In the genomic region with DNA sequence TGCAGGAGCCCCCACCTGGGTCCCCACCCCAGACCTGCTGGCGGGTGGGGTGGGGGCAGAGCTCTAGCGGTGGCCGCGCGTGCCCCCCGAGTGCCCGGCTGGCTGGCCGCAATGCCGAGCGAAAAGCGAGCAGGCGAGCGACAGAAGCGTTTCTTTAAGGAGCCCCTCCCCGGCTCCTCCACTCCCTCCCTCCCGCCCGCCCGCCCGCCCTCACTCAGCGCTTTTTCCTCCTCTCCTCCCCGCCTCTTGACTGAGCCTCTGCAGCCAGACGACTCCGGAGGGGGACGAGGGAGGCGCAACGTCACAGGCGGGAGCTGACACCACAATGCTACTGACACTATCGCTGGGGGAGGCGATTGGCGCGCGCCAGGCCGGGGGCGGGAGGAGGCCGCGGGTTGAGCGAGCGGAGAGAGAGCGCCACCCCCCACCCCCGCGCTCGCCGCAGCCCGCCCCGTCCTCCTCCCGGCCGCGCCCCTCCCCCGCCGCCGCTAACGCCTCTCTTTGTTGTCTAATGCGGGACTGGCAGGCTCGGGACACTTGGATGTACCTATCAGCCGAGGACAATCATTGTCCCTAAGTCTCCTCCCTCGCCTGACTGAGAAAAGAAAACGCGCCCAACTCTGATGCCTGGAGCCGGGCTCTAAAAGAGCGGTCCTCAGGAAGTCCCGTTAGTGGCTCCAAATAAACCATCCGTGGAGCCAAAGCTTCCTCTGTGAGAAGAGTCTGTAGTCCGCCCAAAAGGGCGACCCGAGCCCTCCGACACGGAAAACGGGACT, we compare ENCODE assay signal across 8 cellular contexts. TPM values are rescaled to one million over a fixed set of nuclear protein-coding genes. Genes with fewer than 3 reads are reported as not detected.
DNase-seq lines count a peak whose midpoint lies in the region; ATAC-seq lines count a peak whose summit lies in the region.

A gene (minus strand): TSS at position 127 of the 776 bp plus-strand sequence. CDS start 313 bp downstream, outside the sequence.

- DNase-seq in CMK (ENCODE audit: low read depth) (peak; percentile 97), NT2/D1 (ENCODE audit: low read depth, low spot score) (peak; percentile 96), mesenteric fat pad (ENCODE audit: low spot score) (peak; percentile 95)
- peak; percentile 79 for DNase-seq in activated CD8-positive, alpha-beta memory T cell treated with anti-CD3 and anti-CD28 coated beads, Interleukin-2, amount 50 U/mL, for 24 hours (ENCODE audit: extremely low read depth)
- peak; percentile 82 for DNase-seq in stimulated activated CD8-positive, alpha-beta memory T cell treated with anti-CD3 and anti-CD28 coated beads, Interleukin-12 subunit alpha, Interleukin-12 subunit beta, amount 100 ng/mL, for 4 hours (ENCODE audit: low read depth)

- H3K4me3 ChIP-seq in HUES48 (ENCODE audit: low read depth, low read length) (peak within 1 kb of the TSS; percentile 87), NT2/D1 (ENCODE audit: insufficient read length, low read depth) (peak within 1 kb of the TSS; percentile 81), endocrine pancreas (ENCODE audit: control insufficient read depth, insufficient read depth, low read length) (peak within 1 kb of the TSS; percentile 34)

- H3K27ac ChIP-seq in HUES48 (ENCODE audit: low read depth, low read length) = peak within 1 kb of the TSS; percentile 96

- peak within 1 kb of the TSS; percentile 60 for H3K9ac ChIP-seq in HUES48 (ENCODE audit: low read depth, low read length)
- peak within 1 kb of the TSS; percentile 89 for H3K9ac ChIP-seq in NT2/D1 (ENCODE audit: insufficient read length, low read depth)
- H3K9ac ChIP-seq in endocrine pancreas (ENCODE audit: control insufficient read depth, insufficient read depth, low read length) = peak within 1 kb of the TSS; percentile 96

- H3K36me3 ChIP-seq in HUES48 (ENCODE audit: control insufficient read depth, insufficient read depth, low read length) (no peaks in the 10 kb centered on the region; the same call in 1 of the 2 replicates), NT2/D1 (ENCODE audit: insufficient read depth, insufficient read length, low read length) (peaks cover 26% of the 10 kb centered on the region), endocrine pancreas (ENCODE audit: control insufficient read depth, insufficient read depth, low read length) (no peaks in the 10 kb centered on the region)

- H3K4me1 ChIP-seq in HUES48 (ENCODE audit: control insufficient read depth, insufficient read depth, low read length) (peaks cover 9% of the 10 kb centered on the region), NT2/D1 (ENCODE audit: insufficient read depth, insufficient read length) (peaks cover 8% of the 10 kb centered on the region), endocrine pancreas (ENCODE audit: control insufficient read depth, insufficient read depth, low read length) (no peaks in the 10 kb centered on the region)

- peaks cover 55% of the 10 kb centered on the region for H3K27me3 ChIP-seq in HUES48 (ENCODE audit: control insufficient read depth, insufficient read depth, low read length)
- peaks cover 15% of the 10 kb centered on the region for H3K27me3 ChIP-seq in NT2/D1 (ENCODE audit: insufficient read depth, insufficient read length)
- no peaks in the 10 kb centered on the region for H3K27me3 ChIP-seq in endocrine pancreas (ENCODE audit: control insufficient read depth, insufficient read depth, low read length)

- peak; percentile 73 for ATAC-seq in GM21447 (IDR thresholded peaks at IDR 0.05; ENCODE audit: unreplicated experiment)

- H3K9me3 ChIP-seq in HUES48 (ENCODE audit: control insufficient read depth, insufficient read depth, low read length) (no peaks in the 10 kb centered on the region), NT2/D1 (ENCODE audit: insufficient read depth, low read length) (no peaks in the 10 kb centered on the region), endocrine pancreas (ENCODE audit: control insufficient read depth, low read length) (no peaks in the 10 kb centered on the region)

RNA-seq across cellular contexts. Expression of the gene that starts here (rescaled TPM):
- total RNA-seq in mesenteric fat pad = 1.0 TPM

Comparison
In these comparisons a context has a peak if more than half of its experiments do, and no peak if none do; other contexts are left out.
1. Peak in every context shown above with its lines: DNase-seq, ATAC-seq, H3K4me3 ChIP-seq and H3K27ac ChIP-seq.
2. H3K4me3 ChIP-seq: peak in every context shown above with its lines; median percentile 87 in HUES48; 81 in NT2/D1; 34 in endocrine pancreas.